Comparison of ENCODE assay signal across 8 cellular contexts in genomic region chr5:157222506-157223230, GRCh38. TPM values are rescaled to one million over a fixed set of nuclear protein-coding genes. Genes with fewer than 3 reads are reported as not detected.
DNase-seq lines count a peak whose midpoint lies in the region; ATAC-seq and TF ChIP-seq lines count a peak whose summit lies in the region.

No MANE protein-coding gene starts in this region.

- intact Hi-C loops in heart right ventricle (cut with DNase I), result no loop called here

- DNase-seq in GM04503 (ENCODE audit: low read depth) (peak; percentile 69), SW480 (ENCODE audit: low spot score) (peak; percentile 60), heart right ventricle (no peak), NOMO-1 treated with DMSO at 0.1 percent for 48 hours (lab: John Stamatoyannopoulos, UW; ENCODE audit: unreplicated experiment) (no peak)
- DNase-seq in activated naive CD8-positive, alpha-beta T cell treated with anti-CD3 and anti-CD28 coated beads, Interleukin-2, amount 50 U/mL, for 16 hours (ENCODE audit: low read depth, low spot score), result peak; percentile 78
- DNase-seq in stimulated activated CD4-positive, alpha-beta T cell treated with anti-CD3 and anti-CD28 coated beads, Interleukin-15, amount 100 ng/mL, for 48 hours (ENCODE audit: low read depth in 2 of 2), result peak; percentile 65 to 71

- ATAC-seq in GM19452 (IDR thresholded peaks at IDR 0.05; ENCODE audit: unreplicated experiment) (no peak), HG03432 (IDR thresholded peaks at IDR 0.05; ENCODE audit: unreplicated experiment) (no peak), heart right ventricle (no peak)

- 83 to 84% methylated on average over 10 of the region's 10 CpGs for WGBS in heart right ventricle, 2 donors

- H3K9me3 ChIP-seq in heart right ventricle, result no peaks in the 10 kb centered on the region

- peak overlapping the region in 1 of 10 donors; percentile 62 for H3K27ac ChIP-seq in heart right ventricle

- peaks cover 0 to 2% (median 0%) of the 10 kb centered on the region in 7 donors for H3K27me3 ChIP-seq in heart right ventricle

- no peaks in the 10 kb centered on the region for H3K36me3 ChIP-seq in heart right ventricle

- peaks cover 0 to 30% (median 0%) of the 10 kb centered on the region in 9 donors for H3K4me1 ChIP-seq in heart right ventricle

- no peak overlapping the region for H3K4me3 ChIP-seq in heart right ventricle

- no peak for TF ChIP-seq CTCF in heart right ventricle (IDR thresholded peaks at IDR 0.05)

RNA-seq across cellular contexts. Expression of gene ITK, which starts 42.0 kb away (rescaled TPM):
- total RNA-seq in heart right ventricle, result 1 to 10 TPM in 4 of 10 donors, under 1 TPM in 5, not detected in 1; 0.09 to 4.7 (median 0.81) TPM
- under 1 TPM; 0.15 to 0.20 TPM for polyA plus RNA-seq in heart right ventricle

RNA-seq across cellular contexts. Expression of gene CYFIP2, which starts 43.3 kb away (rescaled TPM):
- 10 to 100 TPM; 20.3 to 50.8 (median 34.4) TPM for total RNA-seq in heart right ventricle
- polyA plus RNA-seq in heart right ventricle, result 10 to 100 TPM; 23.5 to 28.5 TPM

RNA-seq across cellular contexts. Expression of gene GARIN3, which starts 56.6 kb away (rescaled TPM):
- not detected for total RNA-seq in heart right ventricle
- not detected for polyA plus RNA-seq in heart right ventricle

Comparison
In these comparisons a context has a peak if more than half of its experiments do, and no peak if none do; other contexts are left out.
1. DNase-seq: peak in GM04503 (single experiment), SW480 (single experiment), activated naive CD8-positive, alpha-beta T cell treated with anti-CD3 and anti-CD28 coated beads, Interleukin-2, amount 50 U/mL, for 16 hours (single experiment) and stimulated activated CD4-positive, alpha-beta T cell treated with anti-CD3 and anti-CD28 coated beads, Interleukin-15, amount 100 ng/mL, for 48 hours (2 of 2); none in heart right ventricle (0 of 2) and NOMO-1 treated with DMSO at 0.1 percent for 48 hours (single experiment).